Comparison of ENCODE assay signal across 8 cellular contexts in the genomic region with DNA sequence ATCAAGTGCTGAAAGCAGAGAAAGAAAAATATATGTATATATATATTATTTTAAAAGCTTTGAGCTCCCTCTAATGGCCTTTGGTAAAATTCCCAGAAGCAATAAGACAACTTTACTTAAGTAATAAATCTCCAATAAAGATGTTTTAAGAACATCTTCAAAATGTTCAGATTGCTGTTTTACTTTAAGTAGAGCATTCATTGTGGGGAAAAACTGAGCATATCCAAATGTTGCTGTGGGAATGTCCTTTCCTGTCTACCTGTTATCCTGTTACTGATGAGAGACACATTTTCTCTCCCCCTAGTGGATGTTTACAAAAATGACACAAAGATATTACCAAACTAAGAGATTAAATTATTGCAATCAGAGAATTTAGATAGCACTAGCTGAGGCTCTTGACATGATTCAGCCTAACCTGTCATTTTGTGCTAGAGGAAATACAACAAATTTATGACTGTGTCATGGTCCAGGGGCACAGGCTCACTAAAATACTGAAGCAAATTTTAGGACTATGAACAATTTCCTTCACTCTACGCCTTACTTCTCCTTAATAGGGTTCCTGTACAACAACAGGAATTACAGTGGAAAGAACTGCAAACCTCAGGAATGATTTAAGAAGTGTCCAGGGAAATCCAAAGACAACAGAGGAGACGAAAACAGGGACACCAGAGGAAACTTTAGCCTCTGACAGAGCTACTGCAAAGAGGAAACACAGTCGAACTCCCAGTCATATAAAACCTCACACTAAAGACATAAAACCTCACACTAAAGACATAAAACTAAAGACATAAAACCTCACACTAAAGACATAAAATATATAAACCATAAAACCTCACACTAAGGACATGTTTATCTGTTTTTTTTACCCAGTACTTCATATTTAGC. TPM values are rescaled to one million over a fixed set of nuclear protein-coding genes. Genes with fewer than 3 reads are reported as not detected.
A peak's percentile ranks its signal among the peaks of the same experiment; 100 is the strongest.
DNase-seq lines count a peak whose midpoint lies in the region; ATAC-seq and TF ChIP-seq lines count a peak whose summit lies in the region.

No MANE protein-coding gene starts in this region.

- ATAC-seq in activated CD4-positive, CD25-positive, alpha-beta regulatory T cell treated with anti-CD3 and anti-CD28 coated beads, Interleukin-2, amount 50 U/mL, for 24 hours, result peak; percentile 38 to 41
- peak; percentile 77 for ATAC-seq in GM21515 (IDR thresholded peaks at IDR 0.05; ENCODE audit: unreplicated experiment)

- H3K79me2 ChIP-seq in OCI-LY3 (ENCODE audit: low read length), result no peaks in the 10 kb centered on the region

- H3K4me3 ChIP-seq in OCI-LY3 (ENCODE audit: low read length) (no peak overlapping the region), colonic mucosa (no peak overlapping the region), mucosa of rectum (ENCODE audit: low read length in 2 of 2) (peak overlapping the region in 1 of 2 donors; percentile 53)

- TF ChIP-seq CTCF in OCI-LY3 (IDR thresholded peaks at IDR 0.05; ENCODE audit: low read depth, low read length) (peak; percentile 81), colonic mucosa (IDR thresholded peaks at IDR 0.05) (peak; percentile 60)

- no peak for DNase-seq in activated CD4-positive, CD25-positive, alpha-beta regulatory T cell (lab: John Stamatoyannopoulos, UW)
- DNase-seq in HS-5 (ENCODE audit: low read depth) (peak; percentile 64), colonic mucosa (no peak), activated gamma-delta T cell treated with Interleukin-2 at 50 U/mL for 16 hours (no peak)

- H3K27ac ChIP-seq in OCI-LY3 (ENCODE audit: low read length), result no peak overlapping the region
- peak overlapping the region; percentile 56 for H3K27ac ChIP-seq in colonic mucosa
- H3K27ac ChIP-seq in mucosa of rectum (ENCODE audit: low read depth in 2 of 2, low read length in 2 of 2), result peak overlapping the region; percentile 72 to 76

- no peak overlapping the region; the same call in 1 of the 2 replicates for H3K4me2 ChIP-seq in OCI-LY3 (ENCODE audit: low read length)

- H2AFZ ChIP-seq in OCI-LY3 (ENCODE audit: low read depth, low read length), result no peak overlapping the region

- H3K36me3 ChIP-seq in OCI-LY3 (replicated peaks; ENCODE audit: low read depth, low read length) (no peaks in the 10 kb centered on the region), colonic mucosa (no peaks in the 10 kb centered on the region), mucosa of rectum (ENCODE audit: control insufficient read depth in 2 of 2, insufficient read depth in 2 of 2, low read length in 2 of 2) (no peaks in the 10 kb centered on the region)

- H3K9me3 ChIP-seq in OCI-LY3 (ENCODE audit: insufficient read depth, low read length) (no peaks in the 10 kb centered on the region), colonic mucosa (no peaks in the 10 kb centered on the region), mucosa of rectum (ENCODE audit: control insufficient read depth in 2 of 2, low read length in 2 of 2) (no peaks in the 10 kb centered on the region)

- H3K27me3 ChIP-seq in OCI-LY3 (ENCODE audit: low read depth, low read length), result 0 out of 2 replicates have a peak, but pooled peaks cover 3% of the 10 kb centered on the region
- no peaks in the 10 kb centered on the region for H3K27me3 ChIP-seq in colonic mucosa
- no peaks in the 10 kb centered on the region for H3K27me3 ChIP-seq in mucosa of rectum (ENCODE audit: control insufficient read depth in 2 of 2, insufficient read depth in 2 of 2, low read length in 2 of 2)

- H4K20me1 ChIP-seq in OCI-LY3 (ENCODE audit: insufficient read depth, low read length), result no peaks in the 10 kb centered on the region

- intact Hi-C loops in colonic mucosa (cut with DNase I), result loop anchor here (5.0 kb wide), 1 partner anchor 201 kb away; a partner anchor contains a TSS

- H3K4me1 ChIP-seq in OCI-LY3 (ENCODE audit: low read length), result no peaks in the 10 kb centered on the region
- H3K4me1 ChIP-seq in colonic mucosa, result no peaks in the 10 kb centered on the region
- peaks cover 0 to 8% of the 10 kb centered on the region in 2 donors for H3K4me1 ChIP-seq in mucosa of rectum (ENCODE audit: control insufficient read depth in 2 of 2, insufficient read depth in 2 of 2, low read length in 2 of 2)

- H3K9ac ChIP-seq in OCI-LY3 (ENCODE audit: low read length), result no peak overlapping the region
- H3K9ac ChIP-seq in colonic mucosa (ENCODE audit: low read depth in 2 of 2, low read length in 2 of 2), result peak overlapping the region in 1 of 2 donors; percentile 29
- H3K9ac ChIP-seq in mucosa of rectum (ENCODE audit: low read depth in 1 of 2, low read length in 2 of 2), result peak overlapping the region in 1 of 2 donors; percentile 26

RNA-seq across cellular contexts. Expression of a gene that starts 24.3 kb away (rescaled TPM):
- total RNA-seq in colonic mucosa, result 10 to 100 TPM; 73.0 to 79.9 TPM
